8 cellular contexts compared by ENCODE assay signal in genomic region chr12:29428630-29429029, GRCh38. TPM values are rescaled to one million over a fixed set of nuclear protein-coding genes. Genes with fewer than 3 reads are reported as not detected.
A peak's percentile ranks its signal among the peaks of the same experiment; 100 is the strongest.
DNase-seq lines count a peak whose midpoint lies in the region; ATAC-seq and TF ChIP-seq lines count a peak whose summit lies in the region.

No MANE protein-coding gene starts in this region.

- intact Hi-C loops in activated T-helper 2 cell treated with anti-CD3 and anti-CD28 coated beads, Interferon-gamma antibody, Interleukin-2, Interleukin-4, amounts not matched to agents 10 μg/mL and 5 μg/mL and 100 μg/mL, durations not matched to agents 14 hours and 24 hours and 36 hours (cut with micrococcal nuclease): no loop called here

- CTCF ChIA-PET in BJ (lab: Yijun Ruan, JAX): interaction anchor here (1.1 kb wide), 1 partner anchor 12 kb away, joined by 3 read pairs; no protein-coding TSS in a partner anchor

- peak; percentile 27 for DNase-seq in BJ (ENCODE audit: low read depth)
- peak; percentile 62 for DNase-seq in NCI-H226
- peak; percentile 75 to 92 for DNase-seq in foreskin fibroblast
- no peak for DNase-seq in DMS153 treated with DMSO at 0.1 percent for 48 hours (lab: John Stamatoyannopoulos, UW; ENCODE audit: unreplicated experiment)
- no peak for DNase-seq in tibial nerve (ENCODE audit: low spot score in 2 of 2)
- no peak for DNase-seq in activated T-helper 2 cell treated with anti-CD3 and anti-CD28 coated beads, Interferon-gamma antibody, Interleukin-2, Interleukin-4, amounts not matched to agents 10 μg/mL and 5 μg/mL and 100 μg/mL, durations not matched to agents 14 hours and 24 hours and 36 hours (ENCODE audit: low spot score)
- DNase-seq in NCI-H1436 treated with DMSO at 0.1 percent for 48 hours (lab: John Stamatoyannopoulos, UW): no peak

- no peak overlapping the region for H3K4me3 ChIP-seq in BJ (ENCODE audit: low read depth, low read length)
- no peak overlapping the region for H3K4me3 ChIP-seq in foreskin fibroblast (ENCODE audit: low read depth in 1 of 2, low read length in 2 of 2)
- no peak overlapping the region for H3K4me3 ChIP-seq in tibial nerve

- no peak overlapping the region for H3K4me3 Mint-ChIP-seq in activated T-helper 2 cell treated with anti-CD3 and anti-CD28 coated beads, Interferon-gamma antibody, Interleukin-2, Interleukin-4, amounts not matched to agents 10 μg/mL and 5 μg/mL and 100 μg/mL, durations not matched to agents 14 hours and 24 hours and 36 hours (ENCODE audit: low read depth)

- H3K27me3 ChIP-seq in BJ (ENCODE audit: control insufficient read depth, insufficient read depth, low read length) (no peaks in the 10 kb centered on the region), tibial nerve (no peaks in the 10 kb centered on the region)

- H3K4me1 Mint-ChIP-seq in activated T-helper 2 cell treated with anti-CD3 and anti-CD28 coated beads, Interferon-gamma antibody, Interleukin-2, Interleukin-4, amounts not matched to agents 10 μg/mL and 5 μg/mL and 100 μg/mL, durations not matched to agents 14 hours and 24 hours and 36 hours (ENCODE audit: low read depth): peaks cover 2% of the 10 kb centered on the region

- TF ChIP-seq EP300 in tibial nerve (IDR thresholded peaks at IDR 0.05): peak in 1 of 2 donors; percentile 58

- TF ChIP-seq CTCF in BJ (IDR thresholded peaks at IDR 0.05; ENCODE audit: insufficient read depth, low read depth, low read length) (no peak), foreskin fibroblast (IDR thresholded peaks at IDR 0.05; ENCODE audit: low read depth, low read length) (no peak), tibial nerve (IDR thresholded peaks at IDR 0.05) (no peak)

- no peak for TF ChIP-seq POLR2A in tibial nerve (IDR thresholded peaks at IDR 0.05)

- H3K27ac Mint-ChIP-seq in activated T-helper 2 cell treated with anti-CD3 and anti-CD28 coated beads, Interferon-gamma antibody, Interleukin-2, Interleukin-4, amounts not matched to agents 10 μg/mL and 5 μg/mL and 100 μg/mL, durations not matched to agents 14 hours and 24 hours and 36 hours: no peak overlapping the region

- POLR2A ChIA-PET in BJ (lab: Charles Lee): no interaction called here

- no peaks in the 10 kb centered on the region for H3K36me3 Mint-ChIP-seq in activated T-helper 2 cell treated with anti-CD3 and anti-CD28 coated beads, Interferon-gamma antibody, Interleukin-2, Interleukin-4, amounts not matched to agents 10 μg/mL and 5 μg/mL and 100 μg/mL, durations not matched to agents 14 hours and 24 hours and 36 hours (ENCODE audit: low read depth)

- H3K27me3 Mint-ChIP-seq in activated T-helper 2 cell treated with anti-CD3 and anti-CD28 coated beads, Interferon-gamma antibody, Interleukin-2, Interleukin-4, amounts not matched to agents 10 μg/mL and 5 μg/mL and 100 μg/mL, durations not matched to agents 14 hours and 24 hours and 36 hours (ENCODE audit: low read depth): no peaks in the 10 kb centered on the region

- no peaks in the 10 kb centered on the region for H3K9me3 ChIP-seq in tibial nerve

- H3K27ac ChIP-seq in tibial nerve: no peak overlapping the region

- H3K36me3 ChIP-seq in BJ (ENCODE audit: control insufficient read depth, insufficient read depth, low read length) (no peaks in the 10 kb centered on the region), tibial nerve (no peaks in the 10 kb centered on the region)

- H3K9me3 Mint-ChIP-seq in activated T-helper 2 cell treated with anti-CD3 and anti-CD28 coated beads, Interferon-gamma antibody, Interleukin-2, Interleukin-4, amounts not matched to agents 10 μg/mL and 5 μg/mL and 100 μg/mL, durations not matched to agents 14 hours and 24 hours and 36 hours: no peaks in the 10 kb centered on the region

- H3K4me1 ChIP-seq in tibial nerve: no peaks in the 10 kb centered on the region

- peak; percentile 57 for ATAC-seq in GM21529 (IDR thresholded peaks at IDR 0.05; ENCODE audit: unreplicated experiment)

RNA-seq across cellular contexts. Expression of gene ERGIC2, which starts 47.7 kb away (rescaled TPM):
- polyA plus RNA-seq in BJ (2011; rRNA removed): 16.9 and 43.1 TPM in 2 replicates
- polyA minus RNA-seq in BJ (2011; rRNA and poly(A)+ RNA removed): 10.7 and 13.9 TPM in 2 replicates
- total RNA-seq in tibial nerve: 10 to 100 TPM; 20.7 to 41.1 (median 28.7) TPM
- 88.7 and 91.5 TPM in 2 replicates for total RNA-seq in activated T-helper 2 cell treated with anti-CD3 and anti-CD28 coated beads, Interferon-gamma antibody, Interleukin-2, Interleukin-4, amounts not matched to agents 10 μg/mL and 5 μg/mL and 100 μg/mL, durations not matched to agents 14 hours and 24 hours and 36 hours

Comparison
In these comparisons a context has a peak if more than half of its experiments do, and no peak if none do; other contexts are left out.
1. DNase-seq: peak in BJ (single experiment), NCI-H226 (single experiment) and foreskin fibroblast (2 of 2); none in DMS153 treated with DMSO at 0.1 percent for 48 hours (single experiment), tibial nerve (0 of 2), activated T-helper 2 cell treated with anti-CD3 and anti-CD28 coated beads, Interferon-gamma antibody, Interleukin-2, Interleukin-4, amounts not matched to agents 10 μg/mL and 5 μg/mL and 100 μg/mL, durations not matched to agents 14 hours and 24 hours and 36 hours (single experiment) and NCI-H1436 treated with DMSO at 0.1 percent for 48 hours (single experiment).